16 cellular contexts compared by ENCODE assay signal in genomic region chr10:130491698-130492050, GRCh38.
"Had no signal": no experiment of that assay in that cellular context is flagged by ENCODE, and none has a peak within 500 bp of the region (broad histone marks: within the 10 kb centered on the region; RNA-seq: fewer than 3 reads in every experiment).

No MANE protein-coding gene starts in this region.

- H3K9me3 Mint-ChIP-seq: activated B cell treated with CpG ODN at 0.5 μM for 24 hours; activated naive CD8-positive, alpha-beta T cell treated with anti-CD3 and anti-CD28 coated beads, Interleukin-2, amount 10 ng/mL, durations not matched to agents 7 days and 5 days; activated T-cell treated with anti-CD3 and anti-CD28 coated beads, Interleukin-2, amount 50 U/mL, for 24 hours; mesothelial cell of epicardium had no signal

- H3K27ac Mint-ChIP-seq: activated B cell treated with CpG ODN at 0.5 μM for 24 hours; activated naive CD8-positive, alpha-beta T cell treated with anti-CD3 and anti-CD28 coated beads, Interleukin-2, amount 10 ng/mL, durations not matched to agents 7 days and 5 days; activated T-cell treated with anti-CD3 and anti-CD28 coated beads, Interleukin-2, amount 50 U/mL, for 24 hours; stimulated activated naive B cell treated with anti-CD40 and anti-IgM and Interleukin-4, amounts not matched to agents 10 μg/mL and 1 μg/mL and 100 μg/mL, for 72 hours had no signal

- H3K4me1 Mint-ChIP-seq: activated B cell treated with CpG ODN at 0.5 μM for 24 hours; activated naive CD8-positive, alpha-beta T cell treated with anti-CD3 and anti-CD28 coated beads, Interleukin-2, amount 10 ng/mL, durations not matched to agents 7 days and 5 days; stimulated activated naive B cell treated with anti-CD40 and anti-IgM and Interleukin-4, amounts not matched to agents 10 μg/mL and 1 μg/mL and 100 μg/mL, for 72 hours had no signal

- H3K36me3 ChIP-seq: breast epithelium, neutrophil, spleen, tibial nerve had no signal

- H3K36me3 Mint-ChIP-seq: activated naive CD8-positive, alpha-beta T cell treated with anti-CD3 and anti-CD28 coated beads, Interleukin-2, amount 10 ng/mL, durations not matched to agents 7 days and 5 days; mesothelial cell of epicardium; stimulated activated naive B cell treated with anti-CD40 and anti-IgM and Interleukin-4, amounts not matched to agents 10 μg/mL and 1 μg/mL and 100 μg/mL, for 72 hours had no signal

- H3K27me3 Mint-ChIP-seq: activated B cell treated with CpG ODN at 0.5 μM for 24 hours; activated naive CD8-positive, alpha-beta T cell treated with anti-CD3 and anti-CD28 coated beads, Interleukin-2, amount 10 ng/mL, durations not matched to agents 7 days and 5 days; activated T-cell treated with anti-CD3 and anti-CD28 coated beads, Interleukin-2, amount 50 U/mL, for 24 hours; stimulated activated naive B cell treated with anti-CD40 and anti-IgM and Interleukin-4, amounts not matched to agents 10 μg/mL and 1 μg/mL and 100 μg/mL, for 72 hours had no signal

- H3K4me1 ChIP-seq: breast epithelium, spleen, tibial nerve had no signal

- H3K9me3 ChIP-seq: breast epithelium, neutrophil had no signal

- H3K4me3 ChIP-seq: breast epithelium, spleen, tibial nerve had no signal

- ATAC-seq: right cardiac atrium; stimulated activated naive B cell treated with anti-CD40 and anti-IgM and Interleukin-4, amounts not matched to agents 10 μg/mL and 1 μg/mL and 100 μg/mL, for 72 hours had no signal

- H3K27me3 ChIP-seq: breast epithelium, neutrophil, spleen, tibial nerve had no signal

- H3K4me3 Mint-ChIP-seq: activated B cell treated with CpG ODN at 0.5 μM for 24 hours; activated naive CD8-positive, alpha-beta T cell treated with anti-CD3 and anti-CD28 coated beads, Interleukin-2, amount 10 ng/mL, durations not matched to agents 7 days and 5 days; activated T-cell treated with anti-CD3 and anti-CD28 coated beads, Interleukin-2, amount 50 U/mL, for 24 hours; mesothelial cell of epicardium; stimulated activated naive B cell treated with anti-CD40 and anti-IgM and Interleukin-4, amounts not matched to agents 10 μg/mL and 1 μg/mL and 100 μg/mL, for 72 hours had no signal

- DNase-seq: activated B cell treated with CpG ODN at 0.5 μM for 24 hours; activated CD4-positive, alpha-beta T cell treated with anti-CD3 and anti-CD28 coated beads, Interleukin-2, amount 50 U/mL, for 1 hour; activated naive CD8-positive, alpha-beta T cell treated with anti-CD3 and anti-CD28 coated beads, Interleukin-2, amount 10 ng/mL, durations not matched to agents 7 days and 5 days; activated T-cell treated with anti-CD3 and anti-CD28 coated beads, Interleukin-2, amount 50 U/mL, for 24 hours; aorta; hippocampal formation; posterior cingulate gyrus; right cardiac atrium; stimulated activated CD4-positive, alpha-beta T cell treated with anti-CD3 and anti-CD28 coated beads, Interleukin-1b, Interleukin-23, amount 100 ng/mL, for 48 hours; stimulated activated naive B cell treated with anti-CD40 and anti-IgM and Interleukin-4, amounts not matched to agents 10 μg/mL and 1 μg/mL and 100 μg/mL, for 72 hours; T-helper 1 cell had no signal

- H3K27ac ChIP-seq: breast epithelium, neutrophil, spleen, tibial nerve had no signal
